In the genomic region with DNA sequence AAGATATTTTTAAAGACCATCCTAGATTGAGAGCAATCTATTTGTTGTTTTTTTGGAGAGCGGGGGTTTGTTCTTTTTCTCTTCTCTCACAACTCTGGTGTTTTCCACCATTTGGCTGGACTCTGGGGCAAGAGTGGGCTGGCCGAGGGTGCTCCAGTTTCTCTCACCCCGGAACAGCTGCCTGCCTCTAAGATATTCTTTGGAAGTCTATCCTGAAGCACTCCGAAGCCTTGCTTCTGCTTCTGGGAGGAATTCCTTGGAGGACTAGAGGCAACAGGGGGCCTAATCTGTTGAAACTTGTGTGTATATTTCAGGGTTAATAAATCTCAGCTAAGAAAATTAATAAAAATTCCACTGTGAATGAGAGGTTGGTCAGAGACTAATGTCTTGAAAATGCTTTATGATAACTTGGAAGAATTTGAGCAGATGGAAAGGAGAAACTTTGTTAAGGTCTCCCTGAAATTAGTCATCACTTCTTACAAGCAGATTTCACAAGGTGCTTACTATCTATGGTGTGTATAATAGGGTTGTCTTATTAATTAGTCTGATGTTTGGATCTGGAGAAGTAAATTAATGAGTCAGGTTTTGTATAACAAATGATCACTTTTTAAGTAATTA, we compare ENCODE assay signal across 1 cellular context.
TF ChIP-seq lines count a peak whose summit lies in the region.

No MANE protein-coding gene starts in this region.

TF ChIP-seq in liver, 16 proteins besides CTCF, POLR2A, EP300 and RAD21 (continued from another document):
- TF ChIP-seq, protein P1, sequence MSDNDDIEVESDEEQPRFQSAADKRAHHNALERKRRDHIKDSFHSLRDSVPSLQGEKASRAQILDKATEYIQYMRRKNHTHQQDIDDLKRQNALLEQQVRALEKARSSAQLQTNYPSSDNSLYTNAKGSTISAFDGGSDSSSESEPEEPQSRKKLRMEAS (IDR thresholded peaks at IDR 0.05), result no peak
- no peak for TF ChIP-seq NR2F2 (IDR thresholded peaks at IDR 0.05)
